1 cellular context compared by ENCODE assay signal in the genomic region with DNA sequence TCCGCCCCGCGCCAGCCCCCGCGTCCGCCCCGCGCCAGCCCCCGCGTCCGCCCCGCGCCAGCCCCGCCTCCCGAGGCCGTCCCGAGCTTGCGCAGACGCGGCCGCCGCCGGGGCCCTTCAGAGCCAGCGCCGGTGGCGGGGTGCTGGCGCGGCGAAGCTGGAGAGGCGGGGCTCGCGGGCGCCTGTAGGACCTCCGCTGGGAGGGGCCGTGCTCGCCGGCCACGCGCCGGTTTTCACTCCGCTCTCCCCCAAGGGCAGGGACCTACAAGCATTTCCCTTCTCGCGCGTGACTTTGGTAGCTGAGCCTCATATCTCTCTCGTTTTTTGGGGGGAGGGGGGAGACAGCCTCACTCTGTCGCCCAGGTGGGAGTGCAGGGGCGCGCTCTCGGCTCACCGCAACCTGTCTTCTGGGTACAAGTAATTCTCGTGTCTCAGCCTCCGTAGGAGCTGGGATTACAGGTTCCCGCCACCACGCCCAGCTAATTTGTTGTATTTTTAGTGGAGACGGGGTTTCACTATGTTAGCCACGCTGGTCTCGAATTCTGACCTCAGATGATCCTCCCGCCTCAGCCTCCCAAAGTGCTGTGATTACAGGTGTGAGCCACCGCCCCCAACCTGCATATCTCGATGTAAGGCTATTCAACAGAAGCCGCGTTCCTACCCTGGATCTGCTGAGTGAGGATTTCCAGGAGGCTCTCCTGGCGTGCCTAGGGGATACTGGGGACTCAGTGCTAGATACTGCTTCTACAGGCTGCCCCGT.
TF ChIP-seq lines count a peak whose summit lies in the region.

A gene (minus strand): TSS at position 159 of the 760 bp plus-strand sequence. CDS start 6,595 bp downstream, outside the sequence.

TF ChIP-seq in K562, 482 proteins besides CTCF, POLR2A, EP300 and RAD21 (continued from another document and continues in another):
- TF ChIP-seq PCBP2 (IDR thresholded peaks at IDR 0.05; ENCODE audit: low read depth, low read length, poor library complexity, severe bottlenecking) (no peak), RBM34 (IDR thresholded peaks at IDR 0.05; ENCODE audit: borderline replicate concordance, insufficient read depth, low read length) (no peak), FOS (IDR thresholded peaks at IDR 0.05; ENCODE audit: extremely low read depth, insufficient read length) (no peak), RBM17 (IDR thresholded peaks at IDR 0.05; ENCODE audit: borderline replicate concordance, low read depth, low read length) (no peak), NRF1 (conservative IDR thresholded peaks at IDR 0.05 in 1 of 2, IDR thresholded peaks at IDR 0.05 in 1 of 2) (peak; percentile 84 to 85), HDAC3 (IDR thresholded peaks at IDR 0.05; ENCODE audit: borderline replicate concordance, partially characterized antibody) (no peak), HEY1 (CRISPR knock-in tag; IDR thresholded peaks at IDR 0.05; ENCODE audit: borderline replicate concordance) (no peak), XRCC3 (IDR thresholded peaks at IDR 0.05) (no peak), SMARCE1 (IDR thresholded peaks at IDR 0.05) (no peak), HNRNPLL (IDR thresholded peaks at IDR 0.05; ENCODE audit: low read depth, low read length, poor library complexity, severe bottlenecking) (peak; percentile 36), GATAD2A (IDR thresholded peaks at IDR 0.05) (no peak)
- TF ChIP-seq, protein P1, sequence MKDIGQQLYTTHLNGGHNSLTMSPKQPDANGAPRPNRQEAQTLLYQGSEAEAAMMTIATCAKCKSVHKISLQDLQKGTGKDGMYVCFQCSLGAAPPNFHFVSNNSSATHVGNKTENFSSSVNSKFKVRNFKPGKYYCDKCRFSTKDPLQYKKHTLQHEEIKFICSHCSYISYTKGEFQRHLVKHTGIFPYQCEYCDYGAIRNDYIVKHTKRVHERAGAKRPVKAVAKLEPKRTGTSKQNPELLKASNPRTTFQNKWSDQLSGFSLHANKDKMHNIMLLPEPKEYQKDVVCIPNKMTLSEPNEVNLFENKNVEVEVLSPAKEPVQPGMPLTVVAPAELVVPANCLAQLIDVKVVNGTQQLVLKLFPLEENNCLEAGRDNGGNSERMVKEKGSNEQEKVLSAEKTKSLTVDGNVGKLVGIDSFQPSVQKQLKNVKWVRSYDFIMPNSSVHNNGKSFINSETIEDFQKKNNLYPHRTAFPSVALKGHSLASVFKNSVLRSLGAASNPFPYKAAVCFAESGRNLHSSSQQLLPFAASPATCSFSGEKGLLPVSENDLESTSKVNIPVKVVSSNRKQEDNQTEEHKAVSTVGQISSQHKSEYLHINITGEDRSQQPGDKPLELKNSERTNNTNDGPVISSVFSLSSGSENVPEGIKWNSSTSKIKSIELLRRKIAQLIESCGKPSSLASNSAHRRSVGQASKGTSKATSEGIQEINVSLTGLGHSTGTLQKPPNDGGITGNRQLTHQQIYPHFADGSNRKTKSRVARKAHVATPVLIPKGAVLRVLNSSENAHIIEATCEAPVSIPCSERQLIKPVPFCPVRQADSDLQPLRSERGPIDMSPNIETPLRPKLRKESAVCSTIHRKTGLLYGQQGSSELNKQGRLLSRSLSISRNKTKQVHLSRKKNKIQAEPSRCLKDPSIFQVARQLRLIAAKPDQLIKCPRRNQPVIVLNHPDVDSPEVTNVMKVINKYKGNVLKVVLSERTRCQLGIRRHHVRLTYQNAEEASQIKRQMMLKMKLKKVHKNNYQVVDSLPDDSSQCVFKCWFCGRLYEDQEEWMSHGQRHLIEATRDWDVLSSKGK (CRISPR knock-in tag; IDR thresholded peaks at IDR 0.05), result no peak
- TF ChIP-seq, protein P2, sequence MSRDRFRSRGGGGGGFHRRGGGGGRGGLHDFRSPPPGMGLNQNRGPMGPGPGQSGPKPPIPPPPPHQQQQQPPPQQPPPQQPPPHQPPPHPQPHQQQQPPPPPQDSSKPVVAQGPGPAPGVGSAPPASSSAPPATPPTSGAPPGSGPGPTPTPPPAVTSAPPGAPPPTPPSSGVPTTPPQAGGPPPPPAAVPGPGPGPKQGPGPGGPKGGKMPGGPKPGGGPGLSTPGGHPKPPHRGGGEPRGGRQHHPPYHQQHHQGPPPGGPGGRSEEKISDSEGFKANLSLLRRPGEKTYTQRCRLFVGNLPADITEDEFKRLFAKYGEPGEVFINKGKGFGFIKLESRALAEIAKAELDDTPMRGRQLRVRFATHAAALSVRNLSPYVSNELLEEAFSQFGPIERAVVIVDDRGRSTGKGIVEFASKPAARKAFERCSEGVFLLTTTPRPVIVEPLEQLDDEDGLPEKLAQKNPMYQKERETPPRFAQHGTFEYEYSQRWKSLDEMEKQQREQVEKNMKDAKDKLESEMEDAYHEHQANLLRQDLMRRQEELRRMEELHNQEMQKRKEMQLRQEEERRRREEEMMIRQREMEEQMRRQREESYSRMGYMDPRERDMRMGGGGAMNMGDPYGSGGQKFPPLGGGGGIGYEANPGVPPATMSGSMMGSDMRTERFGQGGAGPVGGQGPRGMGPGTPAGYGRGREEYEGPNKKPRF (IDR thresholded peaks at IDR 0.05; ENCODE audit: low read depth, low read length), result no peak
- TF ChIP-seq, protein P3, sequence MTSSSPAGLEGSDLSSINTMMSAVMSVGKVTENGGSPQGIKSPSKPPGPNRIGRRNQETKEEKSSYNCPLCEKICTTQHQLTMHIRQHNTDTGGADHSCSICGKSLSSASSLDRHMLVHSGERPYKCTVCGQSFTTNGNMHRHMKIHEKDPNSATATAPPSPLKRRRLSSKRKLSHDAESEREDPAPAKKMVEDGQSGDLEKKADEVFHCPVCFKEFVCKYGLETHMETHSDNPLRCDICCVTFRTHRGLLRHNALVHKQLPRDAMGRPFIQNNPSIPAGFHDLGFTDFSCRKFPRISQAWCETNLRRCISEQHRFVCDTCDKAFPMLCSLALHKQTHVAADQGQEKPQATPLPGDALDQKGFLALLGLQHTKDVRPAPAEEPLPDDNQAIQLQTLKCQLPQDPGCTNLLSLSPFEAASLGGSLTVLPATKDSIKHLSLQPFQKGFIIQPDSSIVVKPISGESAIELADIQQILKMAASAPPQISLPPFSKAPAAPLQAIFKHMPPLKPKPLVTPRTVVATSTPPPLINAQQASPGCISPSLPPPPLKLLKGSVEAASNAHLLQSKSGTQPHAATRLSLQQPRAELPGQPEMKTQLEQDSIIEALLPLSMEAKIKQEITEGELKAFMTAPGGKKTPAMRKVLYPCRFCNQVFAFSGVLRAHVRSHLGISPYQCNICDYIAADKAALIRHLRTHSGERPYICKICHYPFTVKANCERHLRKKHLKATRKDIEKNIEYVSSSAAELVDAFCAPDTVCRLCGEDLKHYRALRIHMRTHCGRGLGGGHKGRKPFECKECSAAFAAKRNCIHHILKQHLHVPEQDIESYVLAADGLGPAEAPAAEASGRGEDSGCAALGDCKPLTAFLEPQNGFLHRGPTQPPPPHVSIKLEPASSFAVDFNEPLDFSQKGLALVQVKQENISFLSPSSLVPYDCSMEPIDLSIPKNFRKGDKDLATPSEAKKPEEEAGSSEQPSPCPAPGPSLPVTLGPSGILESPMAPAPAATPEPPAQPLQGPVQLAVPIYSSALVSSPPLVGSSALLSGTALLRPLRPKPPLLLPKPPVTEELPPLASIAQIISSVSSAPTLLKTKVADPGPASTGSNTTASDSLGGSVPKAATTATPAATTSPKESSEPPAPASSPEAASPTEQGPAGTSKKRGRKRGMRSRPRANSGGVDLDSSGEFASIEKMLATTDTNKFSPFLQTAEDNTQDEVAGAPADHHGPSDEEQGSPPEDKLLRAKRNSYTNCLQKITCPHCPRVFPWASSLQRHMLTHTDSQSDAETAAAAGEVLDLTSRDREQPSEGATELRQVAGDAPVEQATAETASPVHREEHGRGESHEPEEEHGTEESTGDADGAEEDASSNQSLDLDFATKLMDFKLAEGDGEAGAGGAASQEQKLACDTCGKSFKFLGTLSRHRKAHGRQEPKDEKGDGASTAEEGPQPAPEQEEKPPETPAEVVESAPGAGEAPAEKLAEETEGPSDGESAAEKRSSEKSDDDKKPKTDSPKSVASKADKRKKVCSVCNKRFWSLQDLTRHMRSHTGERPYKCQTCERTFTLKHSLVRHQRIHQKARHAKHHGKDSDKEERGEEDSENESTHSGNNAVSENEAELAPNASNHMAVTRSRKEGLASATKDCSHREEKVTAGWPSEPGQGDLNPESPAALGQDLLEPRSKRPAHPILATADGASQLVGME (CRISPR knock-in tag; IDR thresholded peaks at IDR 0.05), result no peak
- TF ChIP-seq, protein P4, sequence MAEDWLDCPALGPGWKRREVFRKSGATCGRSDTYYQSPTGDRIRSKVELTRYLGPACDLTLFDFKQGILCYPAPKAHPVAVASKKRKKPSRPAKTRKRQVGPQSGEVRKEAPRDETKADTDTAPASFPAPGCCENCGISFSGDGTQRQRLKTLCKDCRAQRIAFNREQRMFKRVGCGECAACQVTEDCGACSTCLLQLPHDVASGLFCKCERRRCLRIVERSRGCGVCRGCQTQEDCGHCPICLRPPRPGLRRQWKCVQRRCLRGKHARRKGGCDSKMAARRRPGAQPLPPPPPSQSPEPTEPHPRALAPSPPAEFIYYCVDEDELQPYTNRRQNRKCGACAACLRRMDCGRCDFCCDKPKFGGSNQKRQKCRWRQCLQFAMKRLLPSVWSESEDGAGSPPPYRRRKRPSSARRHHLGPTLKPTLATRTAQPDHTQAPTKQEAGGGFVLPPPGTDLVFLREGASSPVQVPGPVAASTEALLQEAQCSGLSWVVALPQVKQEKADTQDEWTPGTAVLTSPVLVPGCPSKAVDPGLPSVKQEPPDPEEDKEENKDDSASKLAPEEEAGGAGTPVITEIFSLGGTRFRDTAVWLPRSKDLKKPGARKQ (CRISPR knock-in tag; IDR thresholded peaks at IDR 0.05), result no peak
- TF ChIP-seq, protein P5, sequence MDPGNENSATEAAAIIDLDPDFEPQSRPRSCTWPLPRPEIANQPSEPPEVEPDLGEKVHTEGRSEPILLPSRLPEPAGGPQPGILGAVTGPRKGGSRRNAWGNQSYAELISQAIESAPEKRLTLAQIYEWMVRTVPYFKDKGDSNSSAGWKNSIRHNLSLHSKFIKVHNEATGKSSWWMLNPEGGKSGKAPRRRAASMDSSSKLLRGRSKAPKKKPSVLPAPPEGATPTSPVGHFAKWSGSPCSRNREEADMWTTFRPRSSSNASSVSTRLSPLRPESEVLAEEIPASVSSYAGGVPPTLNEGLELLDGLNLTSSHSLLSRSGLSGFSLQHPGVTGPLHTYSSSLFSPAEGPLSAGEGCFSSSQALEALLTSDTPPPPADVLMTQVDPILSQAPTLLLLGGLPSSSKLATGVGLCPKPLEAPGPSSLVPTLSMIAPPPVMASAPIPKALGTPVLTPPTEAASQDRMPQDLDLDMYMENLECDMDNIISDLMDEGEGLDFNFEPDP (CRISPR knock-in tag; IDR thresholded peaks at IDR 0.05), result no peak
- TF ChIP-seq, protein P6, sequence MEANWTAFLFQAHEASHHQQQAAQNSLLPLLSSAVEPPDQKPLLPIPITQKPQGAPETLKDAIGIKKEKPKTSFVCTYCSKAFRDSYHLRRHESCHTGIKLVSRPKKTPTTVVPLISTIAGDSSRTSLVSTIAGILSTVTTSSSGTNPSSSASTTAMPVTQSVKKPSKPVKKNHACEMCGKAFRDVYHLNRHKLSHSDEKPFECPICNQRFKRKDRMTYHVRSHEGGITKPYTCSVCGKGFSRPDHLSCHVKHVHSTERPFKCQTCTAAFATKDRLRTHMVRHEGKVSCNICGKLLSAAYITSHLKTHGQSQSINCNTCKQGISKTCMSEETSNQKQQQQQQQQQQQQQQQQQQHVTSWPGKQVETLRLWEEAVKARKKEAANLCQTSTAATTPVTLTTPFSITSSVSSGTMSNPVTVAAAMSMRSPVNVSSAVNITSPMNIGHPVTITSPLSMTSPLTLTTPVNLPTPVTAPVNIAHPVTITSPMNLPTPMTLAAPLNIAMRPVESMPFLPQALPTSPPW (CRISPR knock-in tag; IDR thresholded peaks at IDR 0.05), result peak; percentile 96
